Comparison of ENCODE assay signal across 1 cellular context in genomic region chr10:13758761-13759160, GRCh38.
TF ChIP-seq lines count a peak whose summit lies in the region.

No MANE protein-coding gene starts in this region.

TF ChIP-seq in GM12878, 131 proteins besides CTCF, POLR2A, EP300 and RAD21:
- TF ChIP-seq ATF3 (IDR thresholded peaks at IDR 0.05; ENCODE audit: borderline replicate concordance, extremely low read depth, low read depth, low read length), result no peak
- TF ChIP-seq NR2C2 (IDR thresholded peaks at IDR 0.05; ENCODE audit: borderline replicate concordance, control insufficient read depth, insufficient read length, low read depth), result no peak
- no peak for TF ChIP-seq YY1 (IDR thresholded peaks at IDR 0.05; ENCODE audit: low read depth, low read length)
- TF ChIP-seq JUNB (IDR thresholded peaks at IDR 0.05), result no peak
- TF ChIP-seq BCLAF1 (IDR thresholded peaks at IDR 0.05), result no peak
